ENCODE assay signal across 7 cellular contexts in genomic region chr2:72148391-72148974, GRCh38. TPM values are rescaled to one million over a fixed set of nuclear protein-coding genes. Genes with fewer than 3 reads are reported as not detected.
DNase-seq lines count a peak whose midpoint lies in the region; ATAC-seq and TF ChIP-seq lines count a peak whose summit lies in the region.

No MANE protein-coding gene starts in this region.

- H3K27me3 ChIP-seq in HAP-1 (ENCODE audit: low read depth) (peaks cover 12% of the 10 kb centered on the region), psoas muscle (ENCODE audit: insufficient read depth in 3 of 3, low read length in 2 of 3) (peaks cover 0 to 57% (median 22%) of the 10 kb centered on the region in 3 donors)

- peak overlapping the region in 1 of 2 donors; percentile 15 for H3K27ac Mint-ChIP-seq in T-cell

- H3K9me3 ChIP-seq in HAP-1 (no peaks in the 10 kb centered on the region), psoas muscle (no peaks in the 10 kb centered on the region)

- H3K4me3 Mint-ChIP-seq in T-cell = peak overlapping the region; percentile 75 to 93 (median 77)

- ATAC-seq in T-cell (replicated peaks in 1 of 4) (no peak), psoas muscle (no peak), GM21576 (IDR thresholded peaks at IDR 0.05; ENCODE audit: unreplicated experiment) (no peak)

- DNase-seq in HAP-1 (ENCODE audit: low spot score in 2 of 2) (peak; percentile 19 to 58), T-cell (peak in 1 of 34 experiments; percentile 0), fibroblast of pulmonary artery (ENCODE audit: low read depth) (no peak), psoas muscle (peak in 1 of 2 donors; percentile 55), NCI-H774 (lab: John Stamatoyannopoulos, UW) (no peak), middle frontal gyrus (ENCODE audit: extremely low spot score, low spot score) (no peak)

- H3K36me3 ChIP-seq in HAP-1 (replicated peaks) = no peaks in the 10 kb centered on the region
- no peaks in the 10 kb centered on the region for H3K36me3 ChIP-seq in psoas muscle (ENCODE audit: insufficient read depth in 1 of 2, low read depth in 1 of 2)

- intact Hi-C loops in psoas muscle (cut with DNase I) = no loop called here

- WGBS in psoas muscle, 3 donors = 0 to 1% (median 0%) methylated on average over 31 to 62 of the region's 62 CpGs

- peaks cover 42 to 53% (median 47%) of the 10 kb centered on the region in 3 donors for H3K4me1 Mint-ChIP-seq in T-cell

- POLR2A ChIA-PET in T-cell (lab: Charles Lee) = interaction anchor here in 1 of 2 donors (0.6 kb wide), 1 partner anchor 10 kb away, joined by 8 read pairs; no protein-coding TSS in a partner anchor

- no peak for TF ChIP-seq CTCF in fibroblast of pulmonary artery (IDR thresholded peaks at IDR 0.05; ENCODE audit: low read length, missing control alignments)
- no peak for TF ChIP-seq CTCF in psoas muscle (IDR thresholded peaks at IDR 0.05)

- CTCF ChIA-PET in T-cell (lab: Charles Lee) = interaction anchor here in 1 of 2 donors (1.0 kb wide), 1 partner anchor 11 kb away, joined by 3 read pairs; no protein-coding TSS in a partner anchor

- H3K36me3 Mint-ChIP-seq in T-cell = no peaks in the 10 kb centered on the region

- H3K4me3 ChIP-seq in HAP-1 = peak overlapping the region; percentile 33
- peak overlapping the region; percentile 59 for H3K4me3 ChIP-seq in fibroblast of pulmonary artery (replicated peaks; ENCODE audit: low read depth, low read length)
- peak overlapping the region; percentile 73 for H3K4me3 ChIP-seq in psoas muscle

- H3K4me1 ChIP-seq in HAP-1 (peaks cover 12% of the 10 kb centered on the region), psoas muscle (peaks cover 54% of the 10 kb centered on the region)

- no peaks in the 10 kb centered on the region for H3K9me3 Mint-ChIP-seq in T-cell

- H3K27me3 Mint-ChIP-seq in T-cell = peaks cover 63 to 74% of the 10 kb centered on the region in 2 donors

- H3K27ac ChIP-seq in psoas muscle = no peak overlapping the region

- in situ Hi-C loops in HAP-1 (cut with MboI; ENCODE audit: low sequenced_read_pairs) = no loop called here

RNA-seq across cellular contexts. Expression of gene CYP26B1, which starts 0.8 kb away (rescaled TPM):
- total RNA-seq in T-cell (under 1 TPM in 1 of 5 donors, not detected in 4; 0.06 TPM), psoas muscle (1 to 10 TPM; 1.3 to 4.5 (median 2.7) TPM)
- 1 to 10 TPM in 1 of 3 donors, under 1 TPM in 2; 0.39 to 1.2 (median 0.87) TPM for polyA plus RNA-seq in psoas muscle

Comparison
In these comparisons a context has a peak if more than half of its experiments do, and no peak if none do; other contexts are left out.
1. DNase-seq: peak in HAP-1 (2 of 2); none in fibroblast of pulmonary artery (single experiment), NCI-H774 (single experiment) and middle frontal gyrus (single experiment).
2. Peak in every context shown above with its lines, with median percentiles within 50 percentile points of each other: H3K4me3 ChIP-seq.